Comparison of ENCODE assay signal across 18 cellular contexts in the genomic region with DNA sequence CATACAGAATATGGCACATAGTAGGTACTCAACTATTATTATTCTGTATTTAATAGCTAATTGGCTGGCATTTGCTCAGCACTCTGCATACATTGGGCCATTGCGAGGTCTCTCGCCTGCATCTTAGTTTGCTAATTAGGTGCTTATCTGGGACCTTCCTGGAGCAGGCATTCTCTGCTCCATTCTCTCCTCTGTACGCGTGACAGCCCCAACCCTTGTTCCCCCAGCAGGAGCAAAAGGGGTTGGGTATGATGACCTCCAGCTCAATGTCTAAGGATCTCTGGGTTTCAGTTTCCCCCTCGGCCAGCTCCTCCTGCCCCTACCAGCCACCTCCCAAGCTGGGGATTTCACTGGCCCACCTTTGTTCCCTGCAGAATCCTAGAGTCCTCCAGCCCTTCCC. TPM values are rescaled to one million over a fixed set of nuclear protein-coding genes. Genes with fewer than 3 reads are reported as not detected.
DNase-seq lines count a peak whose midpoint lies in the region; ATAC-seq and TF ChIP-seq lines count a peak whose summit lies in the region.
"Had no signal": no experiment of that assay in that cellular context is flagged by ENCODE, and none has a peak within 500 bp of the region (broad histone marks: within the 10 kb centered on the region; RNA-seq: fewer than 3 reads in every experiment).

No MANE protein-coding gene starts in this region.

- no peak for TF ChIP-seq POLR2A in spleen (IDR thresholded peaks at IDR 0.05)

- WGBS in spleen, 5 donors: 78 to 88% (median 87%) methylated on average over 5 of the region's 5 CpGs

- TF ChIP-seq CTCF in spleen (IDR thresholded peaks at IDR 0.05 in 8 of 11, conservative IDR thresholded peaks at IDR 0.05 in 3 of 11): no peak

- peaks cover 9 to 53% (median 29%) of the 10 kb centered on the region in 6 donors for H3K4me1 ChIP-seq in spleen

- no peaks in the 10 kb centered on the region for H3K36me3 Mint-ChIP-seq in activated CD4-positive, alpha-beta T cell treated with anti-CD3 and anti-CD28 coated beads for 36 hours (ENCODE audit: low read depth)
- H3K36me3 Mint-ChIP-seq in activated CD4-positive, alpha-beta T cell treated with anti-CD3 and anti-CD28 coated beads, Interleukin-2, amount 10 ng/mL, durations not matched to agents 24 days and 14 days (ENCODE audit: low read depth): no peaks in the 10 kb centered on the region
- H3K36me3 Mint-ChIP-seq in dendritic cell treated with granulocyte-macrophage colony-stimulating factor and Interleukin-4, amounts not matched to agents 40 ng/mL and 50 ng/mL, for 4 days (ENCODE audit: low read depth): no peaks in the 10 kb centered on the region
- H3K36me3 Mint-ChIP-seq: CD4-positive, CD25-positive, alpha-beta regulatory T cell had no signal

- CTCF ChIA-PET in activated CD4-positive, alpha-beta T cell treated with anti-CD3 and anti-CD28 coated beads for 36 hours (lab: Charles Lee): interaction anchor here (1.0 to 4.9 kb wide), 7 partner anchors 10 to 118 kb away, joined by 3 to 79 read pairs (median 4); a partner anchor contains a TSS

- H3K27me3 ChIP-seq in spleen (replicated peaks in 1 of 7): no peaks in the 10 kb centered on the region

- H3K9me3 Mint-ChIP-seq in activated CD4-positive, alpha-beta T cell treated with anti-CD3 and anti-CD28 coated beads for 36 hours (ENCODE audit: low read depth): no peaks in the 10 kb centered on the region
- H3K9me3 Mint-ChIP-seq in activated CD4-positive, alpha-beta T cell treated with anti-CD3 and anti-CD28 coated beads, Interleukin-2, amount 10 ng/mL, durations not matched to agents 24 days and 14 days: no peaks in the 10 kb centered on the region
- H3K9me3 Mint-ChIP-seq in dendritic cell treated with granulocyte-macrophage colony-stimulating factor and Interleukin-4, amounts not matched to agents 40 ng/mL and 50 ng/mL, for 4 days: no peaks in the 10 kb centered on the region
- H3K9me3 Mint-ChIP-seq: CD4-positive, CD25-positive, alpha-beta regulatory T cell had no signal

- intact Hi-C loops in activated CD4-positive, alpha-beta T cell treated with anti-CD3 and anti-CD28 coated beads for 36 hours (cut with DNase I, micrococcal nuclease): no loop called here
- intact Hi-C loops in activated CD4-positive, alpha-beta T cell treated with anti-CD3 and anti-CD28 coated beads, Interleukin-2, amount 10 ng/mL, durations not matched to agents 24 days and 14 days (cut with micrococcal nuclease): no loop called here
- intact Hi-C loops in dendritic cell treated with granulocyte-macrophage colony-stimulating factor and Interleukin-4, amounts not matched to agents 40 ng/mL and 50 ng/mL, for 4 days (cut with micrococcal nuclease): no loop called here
- intact Hi-C loops in spleen (cut with DNase I; ENCODE audit: low total_unique reads): loop anchor here (10.0 kb wide), 1 partner anchor 55 kb away; no protein-coding TSS in a partner anchor

- POLR2A ChIA-PET in activated CD4-positive, alpha-beta T cell treated with anti-CD3 and anti-CD28 coated beads for 36 hours (lab: Charles Lee): no interaction called here

- no peak overlapping the region for H3K4me3 Mint-ChIP-seq in activated CD4-positive, alpha-beta T cell treated with anti-CD3 and anti-CD28 coated beads for 36 hours
- H3K4me3 Mint-ChIP-seq in activated CD4-positive, alpha-beta T cell treated with anti-CD3 and anti-CD28 coated beads, Interleukin-2, amount 10 ng/mL, durations not matched to agents 24 days and 14 days: no peak overlapping the region
- no peak overlapping the region for H3K4me3 Mint-ChIP-seq in dendritic cell treated with granulocyte-macrophage colony-stimulating factor and Interleukin-4, amounts not matched to agents 40 ng/mL and 50 ng/mL, for 4 days
- H3K4me3 Mint-ChIP-seq: CD4-positive, CD25-positive, alpha-beta regulatory T cell had no signal

- H3K9me3 ChIP-seq in spleen: no peaks in the 10 kb centered on the region
- H3K9me3 ChIP-seq: SK-N-SH had no signal

- DNase-seq in activated CD4-positive, alpha-beta T cell treated with anti-CD3 and anti-CD28 coated beads for 36 hours: no peak
- no peak for DNase-seq in activated CD4-positive, alpha-beta T cell treated with anti-CD3 and anti-CD28 coated beads, Interleukin-2, amount 10 ng/mL, durations not matched to agents 24 days and 14 days
- no peak for DNase-seq in spleen
- DNase-seq in AML-193 (lab: John Stamatoyannopoulos, UW): no peak
- DNase-seq in G401 (ENCODE audit: low spot score): no peak
- DNase-seq: CD4-positive, CD25-positive, alpha-beta regulatory T cell; COR-L47; GDM1; KG1; NCI-H1105 treated with DMSO at 0.1 percent for 48 hours; NCI-H1694; NCI-H2081 treated with DMSO at 0.1 percent for 48 hours; Right ventricle myocardium superior; SK-N-SH had no signal

- H3K27ac ChIP-seq in spleen: peak overlapping the region in 5 of 8 donors; percentile 29 to 72 (median 63)
- H3K27ac ChIP-seq: 22Rv1 had no signal

- no peak for ATAC-seq in activated CD4-positive, alpha-beta T cell treated with anti-CD3 and anti-CD28 coated beads for 36 hours

- peak overlapping the region; percentile 19 for H3K27ac Mint-ChIP-seq in activated CD4-positive, alpha-beta T cell treated with anti-CD3 and anti-CD28 coated beads for 36 hours
- H3K27ac Mint-ChIP-seq in activated CD4-positive, alpha-beta T cell treated with anti-CD3 and anti-CD28 coated beads, Interleukin-2, amount 10 ng/mL, durations not matched to agents 24 days and 14 days: no peak overlapping the region
- H3K27ac Mint-ChIP-seq in dendritic cell treated with granulocyte-macrophage colony-stimulating factor and Interleukin-4, amounts not matched to agents 40 ng/mL and 50 ng/mL, for 4 days: peak overlapping the region; percentile 97

- in situ Hi-C loops in G401 (cut with HindIII; ENCODE audit: low sequenced_read_pairs): no loop called here

- peaks cover 10% of the 10 kb centered on the region for H3K4me1 Mint-ChIP-seq in activated CD4-positive, alpha-beta T cell treated with anti-CD3 and anti-CD28 coated beads for 36 hours
- peaks cover 10% of the 10 kb centered on the region for H3K4me1 Mint-ChIP-seq in activated CD4-positive, alpha-beta T cell treated with anti-CD3 and anti-CD28 coated beads, Interleukin-2, amount 10 ng/mL, durations not matched to agents 24 days and 14 days
- peaks cover 49% of the 10 kb centered on the region for H3K4me1 Mint-ChIP-seq in dendritic cell treated with granulocyte-macrophage colony-stimulating factor and Interleukin-4, amounts not matched to agents 40 ng/mL and 50 ng/mL, for 4 days (ENCODE audit: low read depth)

- H3K27me3 Mint-ChIP-seq in activated CD4-positive, alpha-beta T cell treated with anti-CD3 and anti-CD28 coated beads for 36 hours: no peaks in the 10 kb centered on the region
- peaks cover 8% of the 10 kb centered on the region for H3K27me3 Mint-ChIP-seq in activated CD4-positive, alpha-beta T cell treated with anti-CD3 and anti-CD28 coated beads, Interleukin-2, amount 10 ng/mL, durations not matched to agents 24 days and 14 days
- H3K27me3 Mint-ChIP-seq in dendritic cell treated with granulocyte-macrophage colony-stimulating factor and Interleukin-4, amounts not matched to agents 40 ng/mL and 50 ng/mL, for 4 days: peaks cover 4% of the 10 kb centered on the region

- no peaks in the 10 kb centered on the region for H3K36me3 ChIP-seq in spleen

- no peak overlapping the region for H3K4me3 ChIP-seq in spleen

RNA-seq across cellular contexts. Expression of a gene that starts 9.7 kb away (rescaled TPM):
- not detected for total RNA-seq in activated CD4-positive, alpha-beta T cell treated with anti-CD3 and anti-CD28 coated beads for 36 hours
- not detected in 2 replicates for total RNA-seq in activated CD4-positive, alpha-beta T cell treated with anti-CD3 and anti-CD28 coated beads, Interleukin-2, amount 10 ng/mL, durations not matched to agents 24 days and 14 days
- 10 to 100 TPM in 5 of 7 donors, 1 to 10 TPM in 1, not detected in 1; 3.9 to 22.8 (median 12.8) TPM for total RNA-seq in spleen
- 10 to 100 TPM; 21.1 to 41.8 (median 25.5) TPM for polyA plus RNA-seq in spleen
- not detected in 2 replicates for total RNA-seq in G401 (2014; rRNA removed; shearing (Covaris generic))
- total RNA-seq: CD4-positive, CD25-positive, alpha-beta regulatory T cell; H1; NCI-H460; Right ventricle myocardium superior had no signal
- polyA plus RNA-seq: H1, SK-N-SH had no signal

RNA-seq across cellular contexts. Expression of a gene that starts 19.0 kb away (rescaled TPM):
- 10 to 100 TPM; 55.4 to 66.6 TPM for total RNA-seq in activated CD4-positive, alpha-beta T cell treated with anti-CD3 and anti-CD28 coated beads for 36 hours
- total RNA-seq in activated CD4-positive, alpha-beta T cell treated with anti-CD3 and anti-CD28 coated beads, Interleukin-2, amount 10 ng/mL, durations not matched to agents 24 days and 14 days: 75.8 and 77.2 TPM in 2 replicates
- total RNA-seq in spleen: 100 to 1,000 TPM in 1 of 7 donors, 10 to 100 TPM in 6; 67.6 to 115 (median 82.6) TPM
- polyA plus RNA-seq in spleen: 100 to 1,000 TPM in 2 of 3 donors, 10 to 100 TPM in 1; 43.4 to 134 (median 121) TPM
- total RNA-seq in G401 (2014; rRNA removed; shearing (Covaris generic)): 42.0 and 42.5 TPM in 2 replicates

RNA-seq across cellular contexts. Expression of a gene that starts 29.3 kb away (rescaled TPM):
- under 1 TPM; 0.83 to 0.87 TPM for total RNA-seq in activated CD4-positive, alpha-beta T cell treated with anti-CD3 and anti-CD28 coated beads for 36 hours
- total RNA-seq in activated CD4-positive, alpha-beta T cell treated with anti-CD3 and anti-CD28 coated beads, Interleukin-2, amount 10 ng/mL, durations not matched to agents 24 days and 14 days: 1.0 and 1.2 TPM in 2 replicates
- 10 to 100 TPM; 13.2 to 35.7 (median 22.4) TPM for total RNA-seq in spleen
- 10 to 100 TPM in 1 of 3 donors, 1 to 10 TPM in 2; 4.6 to 13.7 (median 4.8) TPM for polyA plus RNA-seq in spleen
- 25.2 and 32.6 TPM in 2 replicates for total RNA-seq in G401 (2014; rRNA removed; shearing (Covaris generic))
- total RNA-seq: CD4-positive, CD25-positive, alpha-beta regulatory T cell had no signal
- polyA plus RNA-seq: CD4-positive, CD25-positive, alpha-beta regulatory T cell had no signal

RNA-seq across cellular contexts. Expression of a gene that starts 49.9 kb away (rescaled TPM):
- total RNA-seq in activated CD4-positive, alpha-beta T cell treated with anti-CD3 and anti-CD28 coated beads for 36 hours: 10 to 100 TPM; 86.5 to 98.2 TPM
- 110 and 115 TPM in 2 replicates for total RNA-seq in activated CD4-positive, alpha-beta T cell treated with anti-CD3 and anti-CD28 coated beads, Interleukin-2, amount 10 ng/mL, durations not matched to agents 24 days and 14 days
- 10 to 100 TPM; 38.0 to 78.9 (median 61.2) TPM for total RNA-seq in spleen
- 10 to 100 TPM; 17.7 to 51.7 (median 35.2) TPM for polyA plus RNA-seq in spleen
- 13.2 and 21.9 TPM in 2 replicates for total RNA-seq in G401 (2014; rRNA removed; shearing (Covaris generic))
